10 cellular contexts compared by ENCODE assay signal in the genomic region with DNA sequence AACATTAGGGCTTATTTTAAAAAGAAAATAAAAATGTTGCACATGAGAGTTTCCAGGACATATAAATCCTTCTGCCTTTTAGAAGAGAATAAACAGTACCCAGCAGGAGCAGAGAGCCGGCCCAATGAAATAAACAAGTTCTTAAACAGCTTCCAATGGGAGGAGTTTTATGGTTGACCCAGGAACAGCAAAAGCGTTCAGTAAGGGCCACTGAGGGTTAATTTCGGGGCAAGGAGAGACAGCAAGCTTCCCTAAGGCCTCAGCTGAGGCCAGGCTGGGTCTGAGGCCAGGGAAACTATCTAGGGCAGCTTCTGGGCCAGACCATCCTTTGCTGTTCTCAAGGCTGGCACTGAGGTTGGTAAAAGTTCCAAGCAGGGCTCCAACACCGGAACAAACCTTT. TPM values are rescaled to one million over a fixed set of nuclear protein-coding genes. Genes with fewer than 3 reads are reported as not detected.
DNase-seq lines count a peak whose midpoint lies in the region; ATAC-seq and TF ChIP-seq lines count a peak whose summit lies in the region.
"Had no signal": no experiment of that assay in that cellular context is flagged by ENCODE, and none has a peak within 500 bp of the region (broad histone marks: within the 10 kb centered on the region; RNA-seq: fewer than 3 reads in every experiment).

No MANE protein-coding gene starts in this region.

- H3K9me3 ChIP-seq in uterus: no peaks in the 10 kb centered on the region
- H3K9me3 ChIP-seq: neutrophil had no signal

- TF ChIP-seq CTCF in nephron progenitor cell (IDR thresholded peaks at IDR 0.05): no peak
- TF ChIP-seq CTCF in uterus (IDR thresholded peaks at IDR 0.05): no peak

- no peaks in the 10 kb centered on the region for H3K4me1 ChIP-seq in uterus

- intact Hi-C loops in uterus (cut with DNase I; ENCODE audit: low total_unique reads): no loop called here

- peak overlapping the region; percentile 62 to 92 for H3K4me3 ChIP-seq in uterus

- H3K36me3 Mint-ChIP-seq in nephron progenitor cell (ENCODE audit: low read depth): peaks cover 21% of the 10 kb centered on the region

- no peaks in the 10 kb centered on the region for H3K27me3 ChIP-seq in uterus

- peak overlapping the region; percentile 89 for H3K4me3 Mint-ChIP-seq in nephron progenitor cell

- H3K27me3 Mint-ChIP-seq in nephron progenitor cell (ENCODE audit: low read depth, poor library complexity): no peaks in the 10 kb centered on the region

- no peak for ATAC-seq in HG03442 (IDR thresholded peaks at IDR 0.05; ENCODE audit: unreplicated experiment)

- no peaks in the 10 kb centered on the region for H3K36me3 ChIP-seq in uterus
- H3K36me3 ChIP-seq: neutrophil had no signal

- no peaks in the 10 kb centered on the region for H3K9me3 Mint-ChIP-seq in nephron progenitor cell

- DNase-seq in NCI-H82 (lab: John Stamatoyannopoulos, UW): peak; percentile 16
- DNase-seq in NCI-H82 treated with DMSO at 0.1 percent for 48 hours (lab: John Stamatoyannopoulos, UW; ENCODE audit: unreplicated experiment): no peak
- peak; percentile 57 for DNase-seq in fibroblast of peridontal ligament (ENCODE audit: extremely low read depth)
- no peak for DNase-seq in nephron progenitor cell
- DNase-seq in uterus: peak in 1 of 2 donors; percentile 45
- DNase-seq in activated T-cell treated with anti-CD3 and anti-CD28 coated beads, Interleukin-2, amount 50 U/mL, for 1 hour: no peak
- DNase-seq in ACHN: no peak
- DNase-seq: AML-193 had no signal

- peak overlapping the region; percentile 86 to 96 for H3K27ac ChIP-seq in uterus
- H3K27ac ChIP-seq: neutrophil had no signal

- H3K27ac Mint-ChIP-seq in nephron progenitor cell: peak overlapping the region; percentile 87

- TF ChIP-seq POLR2A in uterus (IDR thresholded peaks at IDR 0.05): no peak

- H3K4me1 Mint-ChIP-seq in nephron progenitor cell: peaks cover 59% of the 10 kb centered on the region

- in situ Hi-C loops in ACHN (cut with HindIII; ENCODE audit: low pct_ligation_motif_present, low pct_unique_long_range_greater_than_20kb, low sequenced_read_pairs): no loop called here

RNA-seq across cellular contexts. Expression of a gene that starts 3.4 kb away (rescaled TPM):
- total RNA-seq in uterus: 100 to 1,000 TPM in 2 of 4 donors, 10 to 100 TPM in 2; 87.3 to 268 (median 107) TPM

Comparison
In these comparisons a context has a peak if more than half of its experiments do, and no peak if none do; other contexts are left out.
1. DNase-seq: peak in NCI-H82 (single experiment) and fibroblast of peridontal ligament (single experiment); none in NCI-H82 treated with DMSO at 0.1 percent for 48 hours (single experiment), nephron progenitor cell (single experiment), activated T-cell treated with anti-CD3 and anti-CD28 coated beads, Interleukin-2, amount 50 U/mL, for 1 hour (single experiment) and ACHN (single experiment).